ENCODE assay signal across 21 cellular contexts in genomic region chr5:35153375-35153932, GRCh38.
DNase-seq lines count a peak whose midpoint lies in the region; ATAC-seq, FAIRE-seq and TF ChIP-seq lines count a peak whose summit lies in the region.
"Had no signal": no experiment of that assay in that cellular context is flagged by ENCODE, and none has a peak within 500 bp of the region (broad histone marks: within the 10 kb centered on the region; RNA-seq: fewer than 3 reads in every experiment).

No MANE protein-coding gene starts in this region.

- DNase-seq in GM12891 (ENCODE audit: insufficient read length, low spot score) (no peak), NCI-H526 (lab: John Stamatoyannopoulos, UW) (peak; percentile 73 to 74), K562 (ENCODE audit: extremely low read depth in 1 of 4, low spot score in 3 of 4) (no peak), naive B cell (no peak), uterus (no peak), sigmoid colon (no peak), iPS-NIHi7 (ENCODE audit: extremely low spot score) (no peak), NCI-H510A treated with DMSO at 0.1 percent for 48 hours (lab: John Stamatoyannopoulos, UW) (no peak)
- DNase-seq: BE2C; CD4-positive, alpha-beta memory T cell; DMS153; GDM1; H7; NCI-H1417 treated with DMSO at 0.1 percent for 48 hours; NCI-H1930; NCI-H345; SHP77 had no signal

- intact Hi-C loops in K562 (cut with micrococcal nuclease) (no loop called here), uterus (cut with DNase I; ENCODE audit: low total_unique reads) (no loop called here), sigmoid colon (cut with DNase I) (no loop called here)

- BruUV-seq in K562 (replicated peaks; lab: Mats Ljungman, UMichigan), result no TSS peak

- no peak overlapping the region for H3K27ac Mint-ChIP-seq in naive B cell
- H3K27ac Mint-ChIP-seq: CD4-positive, alpha-beta memory T cell; IgD-negative memory B cell had no signal

- H2AFZ ChIP-seq in K562 (ENCODE audit: low read depth, low read length), result no peak overlapping the region

- H3K4me3 ChIP-seq in K562, result no peak overlapping the region
- H3K4me3 ChIP-seq in uterus, result no peak overlapping the region
- no peak overlapping the region for H3K4me3 ChIP-seq in sigmoid colon
- H3K4me3 ChIP-seq: SK-N-MC had no signal

- no peak overlapping the region for H3K4me2 ChIP-seq in K562 (ENCODE audit: insufficient read depth, low read length)

- POLR2A ChIA-PET in K562 (lab: Yijun Ruan, JAX), result no interaction called here

- H3K36me3 ChIP-seq in K562 (ENCODE audit: control insufficient read depth, insufficient read depth, low read length) (no peaks in the 10 kb centered on the region), uterus (no peaks in the 10 kb centered on the region), sigmoid colon (no peaks in the 10 kb centered on the region)
- H3K36me3 ChIP-seq: BE2C had no signal

- no peak overlapping the region for H3K4me3 Mint-ChIP-seq in naive B cell
- H3K4me3 Mint-ChIP-seq: CD4-positive, alpha-beta memory T cell had no signal

- TF ChIP-seq CTCF in K562 (IDR thresholded peaks at IDR 0.05 in 2 of 3, conservative IDR thresholded peaks at IDR 0.05 in 1 of 3; ENCODE audit: insufficient read depth in 2 of 3, low read depth in 1 of 3, low read length in 3 of 3) (no peak), uterus (IDR thresholded peaks at IDR 0.05) (no peak), sigmoid colon (IDR thresholded peaks at IDR 0.05) (no peak)

- no peaks in the 10 kb centered on the region for H3K9me3 ChIP-seq in K562 (replicated peaks; ENCODE audit: control insufficient read depth, insufficient read depth, low read depth, low read length)
- H3K9me3 ChIP-seq in uterus, result no peaks in the 10 kb centered on the region
- H3K9me3 ChIP-seq in sigmoid colon, result no peaks in the 10 kb centered on the region
- H3K9me3 ChIP-seq: BE2C had no signal

- ATAC-seq in K562 (no peak), naive B cell (ENCODE audit: low read depth in 2 of 2) (peak; percentile 42 to 51)

- FAIRE-seq in GM12891 (lab: Jason Lieb, UNC), result no peak
- no peak for FAIRE-seq in K562 (lab: Jason Lieb, UNC)
- FAIRE-seq: A204.1, GM19239 had no signal

- H3K36me3 Mint-ChIP-seq in naive B cell, result no peaks in the 10 kb centered on the region
- H3K36me3 Mint-ChIP-seq: CD4-positive, alpha-beta memory T cell; IgD-negative memory B cell had no signal

- peaks cover 0 to 3% (median 0%) of the 10 kb centered on the region in 7 donors for H3K9me3 Mint-ChIP-seq in naive B cell

- H4K20me1 ChIP-seq in K562 (replicated peaks; ENCODE audit: control insufficient read depth, insufficient read depth, low read length), result no peaks in the 10 kb centered on the region

- no peak for TF ChIP-seq RAD21 in K562 (CRISPR knock-in tag; conservative IDR thresholded peaks at IDR 0.05 in 1 of 2, IDR thresholded peaks at IDR 0.05 in 1 of 2)

- no peaks in the 10 kb centered on the region for H3K9me1 ChIP-seq in K562 (ENCODE audit: control insufficient read depth, insufficient read depth, low read length)

- no peak for TF ChIP-seq EP300 in K562 (IDR thresholded peaks at IDR 0.05; ENCODE audit: low read length)
- TF ChIP-seq EP300 in sigmoid colon (IDR thresholded peaks at IDR 0.05), result no peak

- peaks cover 0 to 5% (median 0%) of the 10 kb centered on the region in 3 donors for H3K4me1 Mint-ChIP-seq in naive B cell
- H3K4me1 Mint-ChIP-seq: CD4-positive, alpha-beta memory T cell had no signal

- H3K4me1 ChIP-seq in K562 (replicated peaks in 1 of 2; ENCODE audit: control insufficient read depth in 2 of 2, insufficient read depth in 2 of 2, low read length in 2 of 2), result no peaks in the 10 kb centered on the region
- peaks cover 0 to 6% of the 10 kb centered on the region in 2 donors for H3K4me1 ChIP-seq in uterus
- no peaks in the 10 kb centered on the region for H3K4me1 ChIP-seq in sigmoid colon
- H3K4me1 ChIP-seq: BE2C had no signal

- CTCF ChIA-PET in K562 (lab: Yijun Ruan, JAX; ENCODE audit: low intra/inter-chr PET ratio), result no interaction called here

- H3K79me2 ChIP-seq in K562 (ENCODE audit: control insufficient read depth, insufficient read depth, low read length), result no peaks in the 10 kb centered on the region

- peaks cover 0 to 6% (median 3%) of the 10 kb centered on the region in 3 donors for H3K27me3 Mint-ChIP-seq in naive B cell

- in situ Hi-C loops in K562 (cut with MboI), result no loop called here

- H3K27ac ChIP-seq in K562 (ENCODE audit: extremely low read depth, low read depth, low read length) (no peak overlapping the region), uterus (no peak overlapping the region), sigmoid colon (no peak overlapping the region)
- H3K27ac ChIP-seq: SK-N-MC had no signal

- WGBS in K562 (ENCODE audit: insufficient coverage, low coverage, missing lambda C conversion rate), result 0% methylated on average over 2 of the region's 2 CpGs
- WGBS in sigmoid colon, 2 donors, result 25 to 52% methylated on average over 2 of the region's 2 CpGs

- H3K9ac ChIP-seq in K562 (ENCODE audit: insufficient read depth in 1 of 2, low read depth in 2 of 2, low read length in 2 of 2), result no peak overlapping the region

- H3K27me3 ChIP-seq in K562 (ENCODE audit: control insufficient read depth in 2 of 2, insufficient read depth in 2 of 2, low read length in 2 of 2) (no peaks in the 10 kb centered on the region), uterus (no peaks in the 10 kb centered on the region), sigmoid colon (no peaks in the 10 kb centered on the region)
- H3K27me3 ChIP-seq: BE2C had no signal

- TF ChIP-seq POLR2A in GM12891 (IDR thresholded peaks at IDR 0.05; ENCODE audit: low read depth, low read length) (no peak), K562 (conservative IDR thresholded peaks at IDR 0.05) (no peak), uterus (IDR thresholded peaks at IDR 0.05) (no peak), sigmoid colon (IDR thresholded peaks at IDR 0.05) (no peak)

TF ChIP-seq in GM12891, 5 proteins besides CTCF, POLR2A, EP300 and RAD21:
- TF ChIP-seq SPI1 (IDR thresholded peaks at IDR 0.05; ENCODE audit: low read depth, low read length) (peak; percentile 53), TAF1 (IDR thresholded peaks at IDR 0.05; ENCODE audit: low read depth, low read length) (no peak)
TF ChIP-seq in GM12891: peak in this region for 1.

TF ChIP-seq in K562, 482 proteins besides CTCF, POLR2A, EP300 and RAD21:
- TF ChIP-seq TCF3 (CRISPR knock-in tag; IDR thresholded peaks at IDR 0.05) (no peak), SPI1 (IDR thresholded peaks at IDR 0.05; ENCODE audit: borderline replicate concordance, low read depth, low read length) (peak; percentile 27; the same call in 1 of the 2 replicates)

Comparison
In these comparisons a context has a peak if more than half of its experiments do, and no peak if none do; other contexts are left out.
1. DNase-seq: peak in NCI-H526 (2 of 2); none in GM12891 (single experiment), K562 (0 of 4), naive B cell (single experiment), uterus (0 of 2), sigmoid colon (single experiment), iPS-NIHi7 (single experiment) and NCI-H510A treated with DMSO at 0.1 percent for 48 hours (single experiment).